Comparison of ENCODE assay signal across 9 cellular contexts in the genomic region with DNA sequence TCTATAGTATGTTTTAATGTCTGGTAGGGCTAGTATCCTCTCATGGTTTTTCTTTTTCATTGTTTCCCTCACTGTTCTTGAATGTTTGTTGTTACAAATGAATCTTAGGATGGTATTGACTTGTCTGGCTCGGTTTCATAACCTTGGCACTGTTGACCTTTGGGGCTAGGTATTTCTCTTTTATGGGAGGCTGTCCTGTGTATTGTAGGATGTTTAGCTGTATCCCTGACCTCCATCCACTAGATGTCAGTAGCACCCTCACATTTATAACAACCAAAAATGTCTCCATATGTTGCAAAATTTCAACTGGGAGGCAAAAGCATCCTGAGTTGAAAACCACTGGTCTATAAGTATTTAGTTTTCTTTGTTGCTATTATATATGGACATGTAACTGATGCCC. TPM values are rescaled to one million over a fixed set of nuclear protein-coding genes. Genes with fewer than 3 reads are reported as not detected.
A peak's percentile ranks its signal among the peaks of the same experiment; 100 is the strongest.
DNase-seq lines count a peak whose midpoint lies in the region; ATAC-seq and TF ChIP-seq lines count a peak whose summit lies in the region.
"Had no signal": no experiment of that assay in that cellular context is flagged by ENCODE, and none has a peak within 500 bp of the region (broad histone marks: within the 10 kb centered on the region; RNA-seq: fewer than 3 reads in every experiment).

No MANE protein-coding gene starts in this region.

- ATAC-seq in GM18505 (IDR thresholded peaks at IDR 0.05; ENCODE audit: unreplicated experiment) (no peak), HG02571 (IDR thresholded peaks at IDR 0.05; ENCODE audit: unreplicated experiment) (no peak), GM21515 (IDR thresholded peaks at IDR 0.05; ENCODE audit: unreplicated experiment) (no peak)

- H3K4me2 ChIP-seq in Loucy (ENCODE audit: low read depth, low read length, poor library complexity, severe bottlenecking) = no peak overlapping the region

- peak; percentile 5 for DNase-seq in central memory CD4-positive, alpha-beta T cell
- DNase-seq in ovary = peak in 1 of 5 donors; percentile 28
- DNase-seq in NCI-H1105 (lab: John Stamatoyannopoulos, UW) = no peak

- TF ChIP-seq EP300 in ovary (IDR thresholded peaks at IDR 0.05) = no peak

- H3K27me3 ChIP-seq in Loucy (ENCODE audit: insufficient read depth, low read length, poor library complexity, severe bottlenecking) = no peaks in the 10 kb centered on the region
- no peaks in the 10 kb centered on the region for H3K27me3 ChIP-seq in ovary

- H3F3A ChIP-seq in Loucy (ENCODE audit: low read depth) = no peaks in the 10 kb centered on the region

- 31 to 71% (median 70%) methylated on average over 1 of the region's 1 CpG for WGBS in ovary, 3 donors

- H3K4me3 ChIP-seq in Loucy (ENCODE audit: low read length, poor library complexity, severe bottlenecking) = no peak overlapping the region
- no peak overlapping the region for H3K4me3 ChIP-seq in ovary

- no peaks in the 10 kb centered on the region for H3K79me2 ChIP-seq in Loucy (ENCODE audit: insufficient read depth, low read length)

- intact Hi-C loops in ovary (cut with DNase I) = loop anchor here in 1 of 4 donors (10.0 kb wide), 1 partner anchor 126 kb away; no protein-coding TSS in a partner anchor

- no peak overlapping the region for H2AFZ ChIP-seq in Loucy (ENCODE audit: low read length)

- H3K9me2 ChIP-seq in Loucy (replicated peaks; ENCODE audit: low read depth, low read length) = no peaks in the 10 kb centered on the region

- H3K9me3 ChIP-seq in Loucy (ENCODE audit: insufficient read depth, low read depth, low read length) = no peaks in the 10 kb centered on the region
- no peaks in the 10 kb centered on the region for H3K9me3 ChIP-seq in ovary

- H3K9ac ChIP-seq in Loucy (ENCODE audit: low read depth, low read length, poor library complexity, severe bottlenecking) = no peak overlapping the region

- H3K27ac ChIP-seq in ovary = no peak overlapping the region

- TF ChIP-seq CTCF in GM12873 (IDR thresholded peaks at IDR 0.05; ENCODE audit: insufficient read depth, low read depth, low read length, missing control alignments) (peak; percentile 59), Loucy (conservative IDR thresholded peaks at IDR 0.05; ENCODE audit: low read length) (peak; percentile 61), ovary (IDR thresholded peaks at IDR 0.05) (peak; percentile 24 to 71 (median 57))

- H3K36me3 ChIP-seq in Loucy (ENCODE audit: insufficient read depth, low read length) (peaks cover 46% of the 10 kb centered on the region; the same call in 1 of the 2 replicates), ovary (no peaks in the 10 kb centered on the region)

- H4K20me1 ChIP-seq in Loucy (ENCODE audit: insufficient read depth, low read length, poor library complexity, severe bottlenecking) = no peaks in the 10 kb centered on the region

- TF ChIP-seq POLR2A in ovary (IDR thresholded peaks at IDR 0.05) (no peak), GM18505 (IDR thresholded peaks at IDR 0.05; ENCODE audit: borderline replicate concordance, extremely low read depth, insufficient read depth, insufficient read length) (no peak)

- H3K4me1 ChIP-seq in Loucy (ENCODE audit: insufficient read depth, low read length, poor library complexity, severe bottlenecking) = no peaks in the 10 kb centered on the region
- H3K4me1 ChIP-seq in ovary (ENCODE audit: insufficient read depth) = no peaks in the 10 kb centered on the region

RNA-seq across cellular contexts. Expression of gene AOX1, which starts 7.0 kb away (rescaled TPM):
- 100 to 1,000 TPM in 2 of 7 donors, 10 to 100 TPM in 5; 46.0 to 102 (median 67.2) TPM for total RNA-seq in ovary
- 100 to 1,000 TPM in 1 of 2 donors, 10 to 100 TPM in 1; 29.1 to 105 TPM for polyA plus RNA-seq in ovary
- total RNA-seq: naive thymus-derived CD8-positive, alpha-beta T cell had no signal
- polyA plus RNA-seq: naive thymus-derived CD8-positive, alpha-beta T cell had no signal

RNA-seq across cellular contexts. Expression of gene SGO2, which starts 52.8 kb away (rescaled TPM):
- 1 to 10 TPM; 2.0 to 4.4 (median 2.7) TPM for total RNA-seq in ovary
- polyA plus RNA-seq in ovary = 1 to 10 TPM; 1.8 to 2.8 TPM
